Comparison of ENCODE assay signal across 41 cellular contexts in genomic region chr14:31466554-31466953, GRCh38. TPM values are rescaled to one million over a fixed set of nuclear protein-coding genes. Genes with fewer than 3 reads are reported as not detected.
"Had no signal": no experiment of that assay in that cellular context is flagged by ENCODE, and none has a peak within 500 bp of the region (broad histone marks: within the 10 kb centered on the region; RNA-seq: fewer than 3 reads in every experiment).

No MANE protein-coding gene starts in this region.

- H3K27me3 ChIP-seq: ascending aorta, cardiac muscle cell had no signal

- H3K27ac ChIP-seq: ascending aorta, cardiac muscle cell, WERI-Rb-1 had no signal

- H3K27ac Mint-ChIP-seq: activated CD4-positive, alpha-beta memory T cell treated with anti-CD3 and anti-CD28 coated beads, Interleukin-2, amount 10 ng/mL, durations not matched to agents 7 days and 5 days; activated CD4-positive, alpha-beta T cell treated with anti-CD3 and anti-CD28 coated beads for 36 hours; activated CD4-positive, alpha-beta T cell treated with anti-CD3 and anti-CD28 coated beads, Interleukin-2, amount 10 ng/mL, durations not matched to agents 7 days and 5 days; activated CD8-positive, alpha-beta memory T cell treated with anti-CD3 and anti-CD28 coated beads, Interleukin-2, amount 10 ng/mL, durations not matched to agents 7 days and 5 days; activated CD8-positive, alpha-beta T cell treated with anti-CD3 and anti-CD28 coated beads, Interleukin-2, amount 10 ng/mL, durations not matched to agents 7 days and 5 days; activated naive CD4-positive, alpha-beta T cell treated with anti-CD3 and anti-CD28 coated beads, Interleukin-2, amount 10 ng/mL, durations not matched to agents 7 days and 5 days; activated naive CD4-positive, alpha-beta T cell treated with anti-CD3 and anti-CD28 coated beads, Interleukin-2, amount 50 U/mL, for 24 hours; activated naive CD8-positive, alpha-beta T cell; activated naive CD8-positive, alpha-beta T cell treated with anti-CD3 and anti-CD28 coated beads, Interleukin-2, amount 10 ng/mL, durations not matched to agents 7 days and 5 days; activated naive CD8-positive, alpha-beta T cell treated with anti-CD3 and anti-CD28 coated beads, Interleukin-2, amount 50 U/mL, for 24 hours; activated T-cell treated with anti-CD3 and anti-CD28 coated beads, Interleukin-2, amount 50 U/mL, for 24 hours; activated T-helper 2 cell treated with anti-CD3 and anti-CD28 coated beads, Interferon-gamma antibody, Interleukin-2, Interleukin-4, amounts not matched to agents 10 μg/mL and 5 μg/mL and 100 μg/mL, durations not matched to agents 14 hours and 24 hours and 36 hours; brain; T-helper 1 cell treated with Interleukin-12 subunit alpha and Interleukin-12 subunit beta and Interleukin-4 antibody, amounts not matched to agents 30 μg/mL and 1 μg/mL, for 36 hours; T-helper 2 cell treated with Interferon-gamma antibody and Interleukin-4, amounts not matched to agents 5 μg/mL and 100 μg/mL, for 36 hours; WTC11 had no signal

- H3K27me3 Mint-ChIP-seq: activated CD4-positive, alpha-beta memory T cell treated with anti-CD3 and anti-CD28 coated beads, Interleukin-2, amount 10 ng/mL, durations not matched to agents 7 days and 5 days; activated CD4-positive, alpha-beta T cell treated with anti-CD3 and anti-CD28 coated beads for 36 hours; activated CD4-positive, alpha-beta T cell treated with anti-CD3 and anti-CD28 coated beads, Interleukin-2, amount 10 ng/mL, durations not matched to agents 7 days and 5 days; activated CD8-positive, alpha-beta memory T cell treated with anti-CD3 and anti-CD28 coated beads, Interleukin-2, amount 10 ng/mL, durations not matched to agents 7 days and 5 days; activated naive CD4-positive, alpha-beta T cell treated with anti-CD3 and anti-CD28 coated beads, Interleukin-2, amount 50 U/mL, for 24 hours; activated naive CD8-positive, alpha-beta T cell; activated naive CD8-positive, alpha-beta T cell treated with anti-CD3 and anti-CD28 coated beads, Interleukin-2, amount 50 U/mL, for 24 hours; activated T-cell treated with anti-CD3 and anti-CD28 coated beads, Interleukin-2, amount 50 U/mL, for 24 hours had no signal

- DNase-seq: activated CD4-positive, alpha-beta memory T cell treated with anti-CD3 and anti-CD28 coated beads, Interleukin-2, amount 10 ng/mL, durations not matched to agents 7 days and 5 days; activated CD4-positive, alpha-beta T cell treated with anti-CD3 and anti-CD28 coated beads for 1 hour; activated CD4-positive, alpha-beta T cell treated with anti-CD3 and anti-CD28 coated beads for 36 hours; activated CD4-positive, alpha-beta T cell treated with anti-CD3 and anti-CD28 coated beads for 48 hours; activated CD4-positive, alpha-beta T cell treated with anti-CD3 and anti-CD28 coated beads, Interleukin-2, amount 10 ng/mL, durations not matched to agents 7 days and 5 days; activated CD4-positive, alpha-beta T cell treated with anti-CD3 and anti-CD28 coated beads, Interleukin-2, amount 50 U/mL, for 48 hours; activated CD4-positive, CD25-positive, alpha-beta regulatory T cell; activated CD8-positive, alpha-beta memory T cell treated with anti-CD3 and anti-CD28 coated beads for 24 hours; activated CD8-positive, alpha-beta memory T cell treated with anti-CD3 and anti-CD28 coated beads, Interleukin-2, amount 10 ng/mL, durations not matched to agents 7 days and 5 days; activated CD8-positive, alpha-beta memory T cell treated with anti-CD3 and anti-CD28 coated beads, Interleukin-2, amount 50 U/mL, for 48 hours; activated CD8-positive, alpha-beta T cell treated with anti-CD3 and anti-CD28 coated beads, Interleukin-2, amount 10 ng/mL, durations not matched to agents 7 days and 5 days; activated effector memory CD4-positive, alpha-beta T cell treated with Interleukin-2 at 50 U/mL for 16 hours; activated gamma-delta T cell; activated naive CD4-positive, alpha-beta T cell treated with anti-CD3 and anti-CD28 coated beads, Interleukin-2, amount 10 ng/mL, durations not matched to agents 7 days and 5 days; activated naive CD4-positive, alpha-beta T cell treated with Interleukin-2 at 50 U/mL for 16 hours; activated naive CD8-positive, alpha-beta T cell treated with anti-CD3 and anti-CD28 coated beads, Interleukin-2, amount 10 ng/mL, durations not matched to agents 7 days and 5 days; activated naive CD8-positive, alpha-beta T cell treated with anti-CD3 and anti-CD28 coated beads, Interleukin-2, amount 50 U/mL, for 24 hours; activated T-cell treated with anti-CD3 and anti-CD28 coated beads, Interleukin-2, amount 50 U/mL, for 24 hours; activated T-cell treated with anti-CD3 and anti-CD28 coated beads, Interleukin-2, amount 50 U/mL, for 48 hours; amygdala; anterior cingulate cortex; caudate nucleus; cerebellar nuclear complex; T-helper 2 cell; T-helper 9 cell; WERI-Rb-1 had no signal

- H3K4me1 Mint-ChIP-seq: activated CD4-positive, alpha-beta memory T cell treated with anti-CD3 and anti-CD28 coated beads, Interleukin-2, amount 10 ng/mL, durations not matched to agents 7 days and 5 days; activated CD4-positive, alpha-beta T cell treated with anti-CD3 and anti-CD28 coated beads for 36 hours; activated CD4-positive, alpha-beta T cell treated with anti-CD3 and anti-CD28 coated beads, Interleukin-2, amount 10 ng/mL, durations not matched to agents 7 days and 5 days; activated CD8-positive, alpha-beta memory T cell treated with anti-CD3 and anti-CD28 coated beads, Interleukin-2, amount 10 ng/mL, durations not matched to agents 7 days and 5 days; activated naive CD4-positive, alpha-beta T cell treated with anti-CD3 and anti-CD28 coated beads, Interleukin-2, amount 10 ng/mL, durations not matched to agents 7 days and 5 days; activated naive CD4-positive, alpha-beta T cell treated with anti-CD3 and anti-CD28 coated beads, Interleukin-2, amount 50 U/mL, for 24 hours; activated naive CD8-positive, alpha-beta T cell treated with anti-CD3 and anti-CD28 coated beads, Interleukin-2, amount 10 ng/mL, durations not matched to agents 7 days and 5 days; central memory CD8-positive, alpha-beta T cell; WTC11 had no signal

- H3K4me1 ChIP-seq: ascending aorta had no signal

- H3K9me3 Mint-ChIP-seq: activated CD4-positive, alpha-beta memory T cell treated with anti-CD3 and anti-CD28 coated beads, Interleukin-2, amount 10 ng/mL, durations not matched to agents 7 days and 5 days; activated CD4-positive, alpha-beta T cell treated with anti-CD3 and anti-CD28 coated beads, Interleukin-2, amount 10 ng/mL, durations not matched to agents 7 days and 5 days; activated naive CD4-positive, alpha-beta T cell treated with anti-CD3 and anti-CD28 coated beads, Interleukin-2, amount 10 ng/mL, durations not matched to agents 7 days and 5 days; activated naive CD4-positive, alpha-beta T cell treated with anti-CD3 and anti-CD28 coated beads, Interleukin-2, amount 50 U/mL, for 24 hours; activated naive CD8-positive, alpha-beta T cell treated with anti-CD3 and anti-CD28 coated beads, Interleukin-2, amount 50 U/mL, for 24 hours; activated T-cell treated with anti-CD3 and anti-CD28 coated beads, Interleukin-2, amount 50 U/mL, for 24 hours; activated T-helper 2 cell treated with anti-CD3 and anti-CD28 coated beads, Interferon-gamma antibody, Interleukin-2, Interleukin-4, amounts not matched to agents 10 μg/mL and 5 μg/mL and 100 μg/mL, durations not matched to agents 14 hours and 24 hours and 36 hours; brain; central memory CD8-positive, alpha-beta T cell; T-helper 1 cell treated with Interleukin-12 subunit alpha and Interleukin-12 subunit beta and Interleukin-4 antibody, amounts not matched to agents 30 μg/mL and 1 μg/mL, for 36 hours; T-helper 2 cell treated with Interferon-gamma antibody and Interleukin-4, amounts not matched to agents 5 μg/mL and 100 μg/mL, for 36 hours had no signal

- H3K9me3 ChIP-seq: ascending aorta had no signal

- H3K36me3 Mint-ChIP-seq: activated CD8-positive, alpha-beta memory T cell treated with anti-CD3 and anti-CD28 coated beads, Interleukin-2, amount 10 ng/mL, durations not matched to agents 7 days and 5 days; activated naive CD4-positive, alpha-beta T cell treated with anti-CD3 and anti-CD28 coated beads, Interleukin-2, amount 10 ng/mL, durations not matched to agents 7 days and 5 days; activated naive CD4-positive, alpha-beta T cell treated with anti-CD3 and anti-CD28 coated beads, Interleukin-2, amount 50 U/mL, for 24 hours; activated naive CD8-positive, alpha-beta T cell; activated naive CD8-positive, alpha-beta T cell treated with anti-CD3 and anti-CD28 coated beads, Interleukin-2, amount 10 ng/mL, durations not matched to agents 7 days and 5 days; brain; WTC11 had no signal

- H3K4me3 Mint-ChIP-seq: activated CD4-positive, alpha-beta memory T cell treated with anti-CD3 and anti-CD28 coated beads, Interleukin-2, amount 10 ng/mL, durations not matched to agents 7 days and 5 days; activated CD4-positive, alpha-beta T cell treated with anti-CD3 and anti-CD28 coated beads for 36 hours; activated CD4-positive, alpha-beta T cell treated with anti-CD3 and anti-CD28 coated beads, Interleukin-2, amount 10 ng/mL, durations not matched to agents 7 days and 5 days; activated CD8-positive, alpha-beta memory T cell treated with anti-CD3 and anti-CD28 coated beads, Interleukin-2, amount 10 ng/mL, durations not matched to agents 7 days and 5 days; activated CD8-positive, alpha-beta T cell treated with anti-CD3 and anti-CD28 coated beads, Interleukin-2, amount 10 ng/mL, durations not matched to agents 7 days and 5 days; activated naive CD4-positive, alpha-beta T cell treated with anti-CD3 and anti-CD28 coated beads, Interleukin-2, amount 10 ng/mL, durations not matched to agents 7 days and 5 days; activated naive CD4-positive, alpha-beta T cell treated with anti-CD3 and anti-CD28 coated beads, Interleukin-2, amount 50 U/mL, for 24 hours; activated naive CD8-positive, alpha-beta T cell; activated naive CD8-positive, alpha-beta T cell treated with anti-CD3 and anti-CD28 coated beads, Interleukin-2, amount 10 ng/mL, durations not matched to agents 7 days and 5 days; activated naive CD8-positive, alpha-beta T cell treated with anti-CD3 and anti-CD28 coated beads, Interleukin-2, amount 50 U/mL, for 24 hours; activated T-cell treated with anti-CD3 and anti-CD28 coated beads, Interleukin-2, amount 50 U/mL, for 24 hours; brain; central memory CD8-positive, alpha-beta T cell; T-helper 1 cell treated with Interleukin-12 subunit alpha and Interleukin-12 subunit beta and Interleukin-4 antibody, amounts not matched to agents 30 μg/mL and 1 μg/mL, for 36 hours; T-helper 2 cell treated with Interferon-gamma antibody and Interleukin-4, amounts not matched to agents 5 μg/mL and 100 μg/mL, for 36 hours; WTC11 had no signal

- FAIRE-seq: bronchial epithelial cell, TTC549 had no signal

- H3K4me3 ChIP-seq: ascending aorta, cardiac muscle cell had no signal

- H3K36me3 ChIP-seq: ascending aorta, cardiac muscle cell, WERI-Rb-1 had no signal

- ATAC-seq: activated CD4-positive, alpha-beta T cell treated with anti-CD3 and anti-CD28 coated beads for 36 hours; activated CD4-positive, CD25-positive, alpha-beta regulatory T cell treated with anti-CD3 and anti-CD28 coated beads, Interleukin-2, amount 50 U/mL, for 24 hours; activated CD8-positive, alpha-beta memory T cell treated with anti-CD3 and anti-CD28 coated beads, Interleukin-2, amount 10 ng/mL, durations not matched to agents 7 days and 5 days; activated CD8-positive, alpha-beta T cell treated with anti-CD3 and anti-CD28 coated beads, Interleukin-2, amount 10 ng/mL, durations not matched to agents 7 days and 5 days; activated naive CD8-positive, alpha-beta T cell treated with anti-CD3 and anti-CD28 coated beads, Interleukin-2, amount 50 U/mL, for 24 hours; WTC11 had no signal

RNA-seq across cellular contexts. Expression of gene GPR33, which starts 21.3 kb away (rescaled TPM):
- total RNA-seq: activated CD4-positive, alpha-beta memory T cell treated with anti-CD3 and anti-CD28 coated beads, Interleukin-2, amount 10 ng/mL, durations not matched to agents 7 days and 5 days; activated CD4-positive, alpha-beta T cell treated with anti-CD3 and anti-CD28 coated beads for 36 hours; activated CD4-positive, alpha-beta T cell treated with anti-CD3 and anti-CD28 coated beads, Interleukin-2, amount 10 ng/mL, durations not matched to agents 7 days and 5 days; activated CD8-positive, alpha-beta memory T cell treated with anti-CD3 and anti-CD28 coated beads, Interleukin-2, amount 10 ng/mL, durations not matched to agents 7 days and 5 days; activated CD8-positive, alpha-beta T cell treated with anti-CD3 and anti-CD28 coated beads, Interleukin-2, amount 10 ng/mL, durations not matched to agents 7 days and 5 days; activated naive CD8-positive, alpha-beta T cell treated with anti-CD3 and anti-CD28 coated beads, Interleukin-2, amount 10 ng/mL, durations not matched to agents 7 days and 5 days; activated T-helper 2 cell treated with anti-CD3 and anti-CD28 coated beads, Interferon-gamma antibody, Interleukin-2, Interleukin-4, amounts not matched to agents 10 μg/mL and 5 μg/mL and 100 μg/mL, durations not matched to agents 14 hours and 24 hours and 36 hours; ascending aorta; bronchial epithelial cell; cardiac muscle cell; chondrocyte; WTC11 had no signal
- polyA plus RNA-seq: adipose tissue, cardiac muscle cell had no signal
